ENCODE assay signal across 33 cellular contexts in genomic region chr19:12815088-12815487, GRCh38. TPM values are rescaled to one million over a fixed set of nuclear protein-coding genes. Genes with fewer than 3 reads are reported as not detected.
A peak's percentile ranks its signal among the peaks of the same experiment; 100 is the strongest.
DNase-seq lines count a peak whose midpoint lies in the region; ATAC-seq, FAIRE-seq and TF ChIP-seq lines count a peak whose summit lies in the region.
"Had no signal": no experiment of that assay in that cellular context is flagged by ENCODE, and none has a peak within 500 bp of the region (broad histone marks: within the 10 kb centered on the region; RNA-seq: fewer than 3 reads in every experiment).

No MANE protein-coding gene starts in this region.

- H3K79me2 ChIP-seq in OCI-LY7 (ENCODE audit: insufficient read depth, low read depth, low read length) (no peaks in the 10 kb centered on the region), K562 (ENCODE audit: control insufficient read depth, insufficient read depth, low read length) (no peaks in the 10 kb centered on the region)

- CTCF ChIA-PET in OCI-LY7 (lab: Charles Lee; ENCODE audit: unreplicated experiment), result interaction anchor here (1.0 kb wide), 1 partner anchor 75 kb away, joined by 3 read pairs; no protein-coding TSS in a partner anchor
- CTCF ChIA-PET in K562 (lab: Yijun Ruan, JAX; ENCODE audit: low intra/inter-chr PET ratio), result no interaction called here

- no peak for TF ChIP-seq RAD21 in K562 (CRISPR knock-in tag; conservative IDR thresholded peaks at IDR 0.05 in 1 of 2, IDR thresholded peaks at IDR 0.05 in 1 of 2)

- H3K4me2 ChIP-seq in OCI-LY7 (ENCODE audit: low read length) (no peak overlapping the region), K562 (ENCODE audit: insufficient read depth, low read length) (no peak overlapping the region)
- H3K4me2 ChIP-seq: BLaER1 had no signal

- no peaks in the 10 kb centered on the region for H3K4me1 Mint-ChIP-seq in nephron progenitor cell
- H3K4me1 Mint-ChIP-seq: CD14-positive monocyte; CD4-positive, alpha-beta memory T cell; CD4-positive, CD25-positive, alpha-beta regulatory T cell; CD8-positive, alpha-beta memory T cell had no signal

- H2AFZ ChIP-seq in OCI-LY7 (ENCODE audit: low read length), result no peak overlapping the region
- H2AFZ ChIP-seq in K562 (ENCODE audit: low read depth, low read length), result no peak overlapping the region

- peak overlapping the region; percentile 51 for H3K27ac Mint-ChIP-seq in nephron progenitor cell
- H3K27ac Mint-ChIP-seq: CD4-positive, alpha-beta memory T cell; CD4-positive, CD25-positive, alpha-beta regulatory T cell; CD8-positive, alpha-beta memory T cell had no signal

- no peaks in the 10 kb centered on the region for H3K9me2 ChIP-seq in OCI-LY7 (ENCODE audit: insufficient read depth, low read length)

- H3K27ac ChIP-seq in OCI-LY7 (ENCODE audit: low read depth, low read length, poor library complexity, severe bottlenecking) (no peak overlapping the region), K562 (ENCODE audit: extremely low read depth, low read depth, low read length) (no peak overlapping the region), kidney (ENCODE audit: low read depth in 2 of 2, low read length in 2 of 2) (no peak overlapping the region)
- H3K27ac ChIP-seq: BLaER1 had no signal

- H3K4me3 ChIP-seq in OCI-LY7 (ENCODE audit: low read depth, low read length, poor library complexity, severe bottlenecking) (no peak overlapping the region), K562 (no peak overlapping the region), kidney (ENCODE audit: low read length in 2 of 2) (no peak overlapping the region)
- H3K4me3 ChIP-seq: BLaER1, GM12878 had no signal

- H3K9me3 ChIP-seq in OCI-LY7 (ENCODE audit: low read length), result no peaks in the 10 kb centered on the region
- no peaks in the 10 kb centered on the region for H3K9me3 ChIP-seq in K562 (replicated peaks; ENCODE audit: control insufficient read depth, insufficient read depth, low read depth, low read length)
- H3K9me3 ChIP-seq in kidney (ENCODE audit: control insufficient read depth in 1 of 2, low read length in 2 of 2), result no peaks in the 10 kb centered on the region
- H3K9me3 ChIP-seq: BE2C, BLaER1 had no signal

- DNase-seq in OCI-LY7 (ENCODE audit: low spot score), result no peak
- no peak for DNase-seq in K562 (ENCODE audit: extremely low read depth in 1 of 4, low spot score in 3 of 4)
- no peak for DNase-seq in nephron progenitor cell
- DNase-seq in kidney, result no peak
- DNase-seq in activated T-cell treated with anti-CD3 and anti-CD28 coated beads, Interleukin-2, amount 50 U/mL, for 1 hour, result no peak
- DNase-seq: 8988T; ACHN; BE2C; C1 segment of cervical spinal cord; CD4-positive, alpha-beta memory T cell; CD4-positive, CD25-positive, alpha-beta regulatory T cell; CD8-positive, alpha-beta memory T cell; COR-L47; DMS 273 treated with DMSO at 0.1 percent for 48 hours; DMS153; DMS53; DMS79; DND-41; EL; GDM1 had no signal

- H3K9me3 Mint-ChIP-seq in nephron progenitor cell, result no peaks in the 10 kb centered on the region
- H3K9me3 Mint-ChIP-seq: CD4-positive, alpha-beta memory T cell; CD4-positive, CD25-positive, alpha-beta regulatory T cell; CD8-positive, alpha-beta memory T cell had no signal

- 28% methylated on average over 6 of the region's 7 CpGs for WGBS in K562 (ENCODE audit: insufficient coverage, low coverage, missing lambda C conversion rate)

- H3K36me3 Mint-ChIP-seq in nephron progenitor cell (ENCODE audit: low read depth), result peaks cover 27% of the 10 kb centered on the region

- H3K27me3 ChIP-seq in K562 (ENCODE audit: control insufficient read depth in 2 of 2, insufficient read depth in 2 of 2, low read length in 2 of 2), result no peaks in the 10 kb centered on the region
- H3K27me3 ChIP-seq: BE2C, BLaER1 had no signal

- TF ChIP-seq CTCF in OCI-LY7 (conservative IDR thresholded peaks at IDR 0.05; ENCODE audit: low read length) (no peak), K562 (IDR thresholded peaks at IDR 0.05 in 2 of 3, conservative IDR thresholded peaks at IDR 0.05 in 1 of 3; ENCODE audit: insufficient read depth in 2 of 3, low read depth in 1 of 3, low read length in 3 of 3) (no peak), nephron progenitor cell (IDR thresholded peaks at IDR 0.05) (no peak), kidney (IDR thresholded peaks at IDR 0.05; ENCODE audit: borderline replicate concordance, extremely low read depth, insufficient read depth) (no peak)

- ATAC-seq in K562 (peak; percentile 64), GM18909 (IDR thresholded peaks at IDR 0.05; ENCODE audit: poor library complexity, unreplicated experiment) (no peak), HG02588 (IDR thresholded peaks at IDR 0.05; ENCODE audit: unreplicated experiment) (no peak)
- ATAC-seq: GM12878 had no signal

- H3K4me1 ChIP-seq in OCI-LY7 (ENCODE audit: insufficient read depth, low read length, poor library complexity, severe bottlenecking), result no peaks in the 10 kb centered on the region
- peaks cover 2 to 11% of the 10 kb centered on the region in 2 experiments; a peak in 1 of 5 replicates for H3K4me1 ChIP-seq in K562 (replicated peaks in 1 of 2; ENCODE audit: control insufficient read depth in 2 of 2, insufficient read depth in 2 of 2, low read length in 2 of 2)
- H3K4me1 ChIP-seq in kidney (ENCODE audit: control insufficient read depth in 1 of 2, insufficient read depth in 1 of 2, low read depth in 1 of 2, low read length in 2 of 2), result no peaks in the 10 kb centered on the region
- H3K4me1 ChIP-seq: BE2C, BLaER1 had no signal

- FAIRE-seq in K562 (lab: Jason Lieb, UNC) (no peak), kidney (lab: Jason Lieb, UNC) (no peak)
- FAIRE-seq: A204.1, GM12878, GM12892, GM18507, GM19239 had no signal

- H4K20me1 ChIP-seq in OCI-LY7 (ENCODE audit: insufficient read depth, low read length) (no peaks in the 10 kb centered on the region), K562 (replicated peaks; ENCODE audit: control insufficient read depth, insufficient read depth, low read length) (no peaks in the 10 kb centered on the region)
- H4K20me1 ChIP-seq: BLaER1 had no signal

- H3K36me3 ChIP-seq in OCI-LY7 (ENCODE audit: insufficient read depth, low read length), result peaks cover 49% of the 10 kb centered on the region
- H3K36me3 ChIP-seq in K562 (ENCODE audit: control insufficient read depth, insufficient read depth, low read length), result peaks cover 33% of the 10 kb centered on the region; the same call in 2 of the 3 replicates
- H3K36me3 ChIP-seq in kidney (ENCODE audit: control insufficient read depth in 1 of 2, insufficient read depth in 2 of 2, low read length in 2 of 2), result no peaks in the 10 kb centered on the region

- H3K9me1 ChIP-seq in K562 (ENCODE audit: control insufficient read depth, insufficient read depth, low read length), result no peaks in the 10 kb centered on the region

- no peak for TF ChIP-seq EP300 in K562 (IDR thresholded peaks at IDR 0.05; ENCODE audit: low read length)

- no peak for TF ChIP-seq POLR2A in K562 (conservative IDR thresholded peaks at IDR 0.05)

- in situ Hi-C loops in K562 (cut with MboI), result no loop called here

- POLR2A ChIA-PET in OCI-LY7 (lab: Charles Lee), result no interaction called here
- POLR2A ChIA-PET in K562 (lab: Yijun Ruan, JAX), result interaction anchor here (0.9 to 2.8 kb wide), 3 partner anchors 9 to 19 kb away, joined by 3 to 9 read pairs (median 4); partner anchors contain the start of gene RNASEH2A

- intact Hi-C loops in OCI-LY7 (cut with micrococcal nuclease; ENCODE audit: unreplicated experiment) (no loop called here), K562 (cut with micrococcal nuclease) (no loop called here), kidney (cut with DNase I) (no loop called here)

- H3K27me3 Mint-ChIP-seq in nephron progenitor cell (ENCODE audit: low read depth, poor library complexity), result peaks cover 2% of the 10 kb centered on the region
- H3K27me3 Mint-ChIP-seq: CD4-positive, alpha-beta memory T cell; CD4-positive, CD25-positive, alpha-beta regulatory T cell; CD8-positive, alpha-beta memory T cell had no signal

- BruUV-seq in OCI-LY7 (replicated peaks; lab: Mats Ljungman, UMichigan) (TSS peak; percentile 53), K562 (replicated peaks; lab: Mats Ljungman, UMichigan) (no TSS peak)

- H3K9ac ChIP-seq in K562 (ENCODE audit: insufficient read depth in 1 of 2, low read depth in 2 of 2, low read length in 2 of 2) (peak overlapping the region in 1 of 2 experiments; percentile 31; a peak in 1 of 4 replicates), kidney (ENCODE audit: low read length in 2 of 2) (no peak overlapping the region)
- H3K9ac ChIP-seq: BLaER1 had no signal

- no peak overlapping the region for H3K4me3 Mint-ChIP-seq in nephron progenitor cell
- H3K4me3 Mint-ChIP-seq: CD14-positive monocyte; CD4-positive, alpha-beta memory T cell; CD4-positive, CD25-positive, alpha-beta regulatory T cell; CD8-positive, alpha-beta memory T cell had no signal

RNA-seq across cellular contexts. Expression of gene RNASEH2A, which starts 8.7 kb away (rescaled TPM):
- total RNA-seq in OCI-LY7 (2014; rRNA removed; shearing (Covaris generic)), result 115 and 130 TPM in 2 replicates
- total RNA-seq in OCI-LY7 (2022), result 86.0 and 90.5 TPM in 2 replicates
- total RNA-seq in K562 (2011; cell fraction: chromatin; rRNA removed; ENCODE audit: low replicate concordance), result 24.8 and 63.1 TPM in 2 replicates
- 48.6 and 51.0 TPM in 2 replicates for total RNA-seq in K562 (2011; cell fraction: nucleolus; rRNA removed)
- 42.1 and 45.2 TPM in 2 replicates for total RNA-seq in K562 (2011; cell fraction: nucleoplasm; rRNA removed)
- 62.7 and 80.8 TPM in 2 replicates for total RNA-seq in K562 (2014; rRNA removed)
- 36.7 TPM in 2 replicates for total RNA-seq in K562 (2014; rRNA removed; fragmentation: Illumina TruSeq; extraction: Trizol)
- total RNA-seq in K562 (2015; rRNA removed; fragmentation: Illumina TruSeq; extraction: Trizol), result 60.2 and 61.7 TPM in 2 replicates
- total RNA-seq in K562 (2021), result 53.9 and 64.1 TPM in 2 replicates
- 60.7 and 62.8 TPM in 2 replicates for polyA plus RNA-seq in K562 (2011; rRNA removed)
- polyA plus RNA-seq in K562 (2011; cell fraction: cytosol; rRNA removed), result 109 and 127 TPM in 2 replicates
- 59.9 and 78.3 TPM in 2 replicates for polyA plus RNA-seq in K562 (2011; cell fraction: nucleus; rRNA removed)
- polyA plus RNA-seq in K562 (2012), result 43.0 and 67.1 TPM in 2 replicates
- polyA plus RNA-seq in K562 (2014; fragmentation: Illumina TruSeq; extraction: Trizol), result 46.9 and 74.6 TPM in 2 replicates
- 10 to 100 TPM; 22.3 to 34.6 TPM for polyA plus RNA-seq in K562 (2014; fragmentation: Nextera tagmentation; extraction: Ambion mirVana)
- polyA plus RNA-seq in K562 (2014; rRNA removed), result 78.0 and 107 TPM in 2 replicates
- polyA minus RNA-seq in K562 (2011; rRNA and poly(A)+ RNA removed), result 62.8 and 83.0 TPM in 2 replicates
- 47.4 and 60.5 TPM in 2 replicates for polyA minus RNA-seq in K562 (2011; cell fraction: cytosol; rRNA and poly(A)+ RNA removed)
- 17.8 and 23.9 TPM in 2 replicates for polyA minus RNA-seq in K562 (2011; cell fraction: nucleus; rRNA and poly(A)+ RNA removed)
- total RNA-seq in kidney, result 7.9 TPM
- polyA plus RNA-seq in kidney (ENCODE audit: insufficient read depth, low read depth, low replicate concordance), result 1.3 TPM

RNA-seq across cellular contexts. Expression of gene THSD8, which starts 13.2 kb away (rescaled TPM):
- total RNA-seq in OCI-LY7 (2014; rRNA removed; shearing (Covaris generic)), result not detected in 2 replicates
- total RNA-seq in OCI-LY7 (2022) (42.7 and 42.8 TPM in 2 replicates), K562 (2014; rRNA removed) (0.37 TPM in 1 of 2 replicates, not detected in the other), K562 (2014; rRNA removed; fragmentation: Illumina TruSeq; extraction: Trizol) (16.2 and 27.6 TPM in 2 replicates), K562 (2015; rRNA removed; fragmentation: Illumina TruSeq; extraction: Trizol) (8.4 TPM in 1 of 2 replicates, not detected in the other), K562 (2021) (42.4 and 49.3 TPM in 2 replicates), kidney (3.2 TPM)
- not detected in 2 replicates for total RNA-seq in K562 (2011; cell fraction: chromatin; rRNA removed; ENCODE audit: low replicate concordance)
- total RNA-seq in K562 (2011; cell fraction: nucleolus; rRNA removed), result not detected in 2 replicates
- total RNA-seq in K562 (2011; cell fraction: nucleoplasm; rRNA removed), result not detected in 2 replicates
- polyA plus RNA-seq in K562 (2011; rRNA removed) (11.9 and 13.4 TPM in 2 replicates), K562 (2014; fragmentation: Illumina TruSeq; extraction: Trizol) (3.5 and 28.6 TPM in 2 replicates), K562 (2014; fragmentation: Nextera tagmentation; extraction: Ambion mirVana) (10 to 100 TPM; 13.2 to 19.9 TPM), K562 (2014; rRNA removed) (not detected in 2 replicates), kidney (ENCODE audit: insufficient read depth, low read depth, low replicate concordance) (10.0 TPM)
- 4.1 TPM in 1 of 2 replicates, not detected in the other for polyA plus RNA-seq in K562 (2011; cell fraction: cytosol; rRNA removed)
- polyA plus RNA-seq in K562 (2011; cell fraction: nucleus; rRNA removed), result 3.7 and 3.9 TPM in 2 replicates
- polyA plus RNA-seq in K562 (2012), result 43.9 and 89.6 TPM in 2 replicates
- 10.0 and 14.0 TPM in 2 replicates for polyA minus RNA-seq in K562 (2011; rRNA and poly(A)+ RNA removed)
- polyA minus RNA-seq in K562 (2011; cell fraction: cytosol; rRNA and poly(A)+ RNA removed), result not detected in 2 replicates
- not detected in 2 replicates for polyA minus RNA-seq in K562 (2011; cell fraction: nucleus; rRNA and poly(A)+ RNA removed)
- total RNA-seq: Daoy, G401 had no signal
- polyA plus RNA-seq: CD8-positive, alpha-beta memory T cell had no signal

RNA-seq across cellular contexts. Expression of gene PRDX2, which starts 13.5 kb away (rescaled TPM):
- total RNA-seq in OCI-LY7 (2014; rRNA removed; shearing (Covaris generic)), result 344 and 399 TPM in 2 replicates
- total RNA-seq in OCI-LY7 (2022), result 345 and 357 TPM in 2 replicates
- 60.0 and 151 TPM in 2 replicates for total RNA-seq in K562 (2011; cell fraction: chromatin; rRNA removed; ENCODE audit: low replicate concordance)
- total RNA-seq in K562 (2011; cell fraction: nucleolus; rRNA removed), result 145 and 159 TPM in 2 replicates
- total RNA-seq in K562 (2011; cell fraction: nucleoplasm; rRNA removed), result 97.9 and 99.4 TPM in 2 replicates
- total RNA-seq in K562 (2014; rRNA removed), result 416 and 546 TPM in 2 replicates
- 152 and 249 TPM in 2 replicates for total RNA-seq in K562 (2014; rRNA removed; fragmentation: Illumina TruSeq; extraction: Trizol)
- 343 and 347 TPM in 2 replicates for total RNA-seq in K562 (2015; rRNA removed; fragmentation: Illumina TruSeq; extraction: Trizol)
- 415 and 416 TPM in 2 replicates for total RNA-seq in K562 (2021)
- polyA plus RNA-seq in K562 (2011; rRNA removed), result 206 and 256 TPM in 2 replicates
- polyA plus RNA-seq in K562 (2011; cell fraction: cytosol; rRNA removed), result 525 and 683 TPM in 2 replicates
- polyA plus RNA-seq in K562 (2011; cell fraction: nucleus; rRNA removed), result 194 and 225 TPM in 2 replicates
- 497 and 514 TPM in 2 replicates for polyA plus RNA-seq in K562 (2012)
- polyA plus RNA-seq in K562 (2014; fragmentation: Illumina TruSeq; extraction: Trizol), result 650 and 698 TPM in 2 replicates
- polyA plus RNA-seq in K562 (2014; fragmentation: Nextera tagmentation; extraction: Ambion mirVana), result 1,000 to 10,000 TPM in 1 of 2 experiments, 100 to 1,000 TPM in 1; 938 to 1,183 TPM
- 280 and 401 TPM in 2 replicates for polyA plus RNA-seq in K562 (2014; rRNA removed)
- 113 and 153 TPM in 2 replicates for polyA minus RNA-seq in K562 (2011; rRNA and poly(A)+ RNA removed)
- 241 TPM in 2 replicates for polyA minus RNA-seq in K562 (2011; cell fraction: cytosol; rRNA and poly(A)+ RNA removed)
- 31.6 and 53.0 TPM in 2 replicates for polyA minus RNA-seq in K562 (2011; cell fraction: nucleus; rRNA and poly(A)+ RNA removed)
- 171 TPM for total RNA-seq in kidney
- polyA plus RNA-seq in kidney (ENCODE audit: insufficient read depth, low read depth, low replicate concordance), result 664 TPM

RNA-seq across cellular contexts. Expression of gene RTBDN, which starts 19.3 kb away (rescaled TPM):
- not detected in 2 replicates for total RNA-seq in OCI-LY7 (2014; rRNA removed; shearing (Covaris generic))
- total RNA-seq in OCI-LY7 (2022) (0.94 and 1.2 TPM in 2 replicates), K562 (2014; rRNA removed) (0.73 and 1.1 TPM in 2 replicates), K562 (2014; rRNA removed; fragmentation: Illumina TruSeq; extraction: Trizol) (0.19 and 0.22 TPM in 2 replicates), K562 (2015; rRNA removed; fragmentation: Illumina TruSeq; extraction: Trizol) (0.40 and 1.1 TPM in 2 replicates), K562 (2021) (0.69 and 2.3 TPM in 2 replicates), kidney (not detected)
- 0.76 and 1.6 TPM in 2 replicates for total RNA-seq in K562 (2011; cell fraction: chromatin; rRNA removed; ENCODE audit: low replicate concordance)
- total RNA-seq in K562 (2011; cell fraction: nucleolus; rRNA removed), result 2.8 and 3.8 TPM in 2 replicates
- 3.1 and 3.4 TPM in 2 replicates for total RNA-seq in K562 (2011; cell fraction: nucleoplasm; rRNA removed)
- polyA plus RNA-seq in K562 (2011; rRNA removed) (0.86 and 0.87 TPM in 2 replicates), K562 (2014; fragmentation: Illumina TruSeq; extraction: Trizol) (0.96 and 1.2 TPM in 2 replicates), K562 (2014; fragmentation: Nextera tagmentation; extraction: Ambion mirVana) (under 1 TPM in 1 of 2 experiments, not detected in 1; 0.20 TPM), K562 (2014; rRNA removed) (0.58 and 1.9 TPM in 2 replicates), kidney (ENCODE audit: insufficient read depth, low read depth, low replicate concordance) (not detected)
- polyA plus RNA-seq in K562 (2011; cell fraction: cytosol; rRNA removed), result 1.4 and 1.9 TPM in 2 replicates
- 0.63 and 1.0 TPM in 2 replicates for polyA plus RNA-seq in K562 (2011; cell fraction: nucleus; rRNA removed)
- polyA plus RNA-seq in K562 (2012), result 2.0 and 3.5 TPM in 2 replicates
- not detected in 2 replicates for polyA minus RNA-seq in K562 (2011; rRNA and poly(A)+ RNA removed)
- 1.7 TPM in 1 of 2 replicates, not detected in the other for polyA minus RNA-seq in K562 (2011; cell fraction: cytosol; rRNA and poly(A)+ RNA removed)
- polyA minus RNA-seq in K562 (2011; cell fraction: nucleus; rRNA and poly(A)+ RNA removed), result 0.56 TPM in 1 of 2 replicates, not detected in the other
- total RNA-seq: A673; CD4-positive, alpha-beta memory T cell; CD4-positive, CD25-positive, alpha-beta regulatory T cell; CD8-positive, alpha-beta memory T cell; Daoy had no signal
- polyA plus RNA-seq: AG04450; CD14-positive monocyte; CD4-positive, alpha-beta memory T cell; CD4-positive, CD25-positive, alpha-beta regulatory T cell; CD8-positive, alpha-beta memory T cell; GM12878 had no signal

RNA-seq across cellular contexts. Expression of gene MAST1, which starts 23.2 kb away (rescaled TPM):
- total RNA-seq in OCI-LY7 (2014; rRNA removed; shearing (Covaris generic)), result 5.5 and 9.1 TPM in 2 replicates
- total RNA-seq in OCI-LY7 (2022) (21.1 and 23.4 TPM in 2 replicates), K562 (2014; rRNA removed) (3.9 and 5.7 TPM in 2 replicates), K562 (2014; rRNA removed; fragmentation: Illumina TruSeq; extraction: Trizol) (1.9 and 2.8 TPM in 2 replicates), K562 (2015; rRNA removed; fragmentation: Illumina TruSeq; extraction: Trizol) (2.9 and 3.1 TPM in 2 replicates), K562 (2021) (10.3 and 12.1 TPM in 2 replicates), kidney (0.35 TPM)
- 16.9 and 44.1 TPM in 2 replicates for total RNA-seq in K562 (2011; cell fraction: chromatin; rRNA removed; ENCODE audit: low replicate concordance)
- total RNA-seq in K562 (2011; cell fraction: nucleolus; rRNA removed), result 24.6 and 28.7 TPM in 2 replicates
- total RNA-seq in K562 (2011; cell fraction: nucleoplasm; rRNA removed), result 19.8 and 23.5 TPM in 2 replicates
- polyA plus RNA-seq in K562 (2011; rRNA removed) (8.2 and 17.4 TPM in 2 replicates), K562 (2014; fragmentation: Illumina TruSeq; extraction: Trizol) (6.4 and 8.8 TPM in 2 replicates), K562 (2014; fragmentation: Nextera tagmentation; extraction: Ambion mirVana) (under 1 TPM; 0.48 to 0.67 TPM), K562 (2014; rRNA removed) (7.6 and 10.5 TPM in 2 replicates), kidney (ENCODE audit: insufficient read depth, low read depth, low replicate concordance) (0.39 TPM)
- polyA plus RNA-seq in K562 (2011; cell fraction: cytosol; rRNA removed), result 12.7 and 13.3 TPM in 2 replicates
- polyA plus RNA-seq in K562 (2011; cell fraction: nucleus; rRNA removed), result 58.3 and 58.5 TPM in 2 replicates
- polyA plus RNA-seq in K562 (2012), result 6.0 and 9.1 TPM in 2 replicates
- polyA minus RNA-seq in K562 (2011; rRNA and poly(A)+ RNA removed), result 5.9 and 8.4 TPM in 2 replicates
- polyA minus RNA-seq in K562 (2011; cell fraction: cytosol; rRNA and poly(A)+ RNA removed), result 9.2 and 12.7 TPM in 2 replicates
- 6.7 and 10.0 TPM in 2 replicates for polyA minus RNA-seq in K562 (2011; cell fraction: nucleus; rRNA and poly(A)+ RNA removed)
- total RNA-seq: CD4-positive, alpha-beta memory T cell had no signal
